ENCODE assay signal across 23 cellular contexts in the genomic region with DNA sequence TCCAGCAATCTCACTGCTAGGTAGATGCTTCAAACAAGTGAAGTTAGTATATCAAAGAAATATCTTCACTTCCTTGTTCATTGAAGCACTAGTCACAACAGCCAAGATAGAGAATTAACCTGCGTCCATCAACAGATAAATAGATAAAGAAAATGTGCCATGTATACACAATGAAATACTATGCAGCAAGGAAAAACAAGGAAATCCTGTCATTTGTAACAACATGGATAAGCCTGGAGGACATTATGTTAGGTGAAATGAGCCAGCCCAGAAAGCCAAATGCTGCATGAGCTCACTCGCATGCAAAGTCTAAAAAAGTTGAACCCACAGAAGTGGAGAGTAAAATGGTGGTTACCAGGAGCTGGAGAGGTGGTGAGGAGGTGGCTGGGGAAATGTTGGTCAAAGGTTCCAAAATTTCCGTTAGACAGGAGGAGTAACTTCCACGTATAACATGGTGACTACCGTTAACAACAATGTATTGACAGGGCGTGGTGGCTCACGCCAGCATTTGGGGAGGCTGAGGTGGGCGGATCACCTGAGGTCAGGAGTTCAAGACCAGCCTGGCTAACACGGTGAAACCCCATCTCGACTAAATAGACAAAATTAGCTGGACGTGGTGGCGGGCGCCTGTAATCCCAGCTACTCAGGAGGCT.
"Had no signal": no experiment of that assay in that cellular context is flagged by ENCODE, and none has a peak within 500 bp of the region (broad histone marks: within the 10 kb centered on the region; RNA-seq: fewer than 3 reads in every experiment).

No MANE protein-coding gene starts in this region.

- H3K36me3 Mint-ChIP-seq: immature natural killer cell, memory B cell, natural killer cell had no signal

- H3K27me3 Mint-ChIP-seq: memory B cell had no signal

- H3K9me3 ChIP-seq: ovary, psoas muscle, right lobe of liver, suprapubic skin, transverse colon had no signal

- FAIRE-seq: colon, frontal cortex, small intestine had no signal

- H3K36me3 ChIP-seq: ovary, right lobe of liver, suprapubic skin, transverse colon had no signal

- H3K4me1 Mint-ChIP-seq: immature natural killer cell; memory B cell; stimulated activated naive CD8-positive, alpha-beta T cell treated with anti-CD3 and anti-CD28 coated beads, Interleukin-15, amount 100 ng/mL, for 72 hours had no signal

- DNase-seq: effector CD4-positive, alpha-beta T cell; hypothalamus; immature natural killer cell; islet precursor cell; natural killer cell; occipital lobe; ovary; psoas muscle; right lobe of liver; small intestine; stimulated activated CD4-positive, alpha-beta T cell treated with anti-CD3 and anti-CD28 coated beads, Interleukin-12 subunit alpha, Interleukin-12 subunit beta, amount 100 ng/mL, for 4 hours; stimulated activated CD4-positive, alpha-beta T cell treated with anti-CD3 and anti-CD28 coated beads, Interleukin-1b, Interleukin-23, amount 100 ng/mL, for 48 hours; stimulated activated CD4-positive, alpha-beta T cell treated with anti-CD3 and anti-CD28 coated beads, Interleukin-4, amount 100 ng/mL, for 1 hour; stimulated activated CD8-positive, alpha-beta memory T cell treated with anti-CD3 and anti-CD28 coated beads, Interleukin-4, amount 100 ng/mL, for 48 hours; stimulated activated naive CD4-positive, alpha-beta T cell; stimulated activated naive CD8-positive, alpha-beta T cell treated with anti-CD3 and anti-CD28 coated beads, Interleukin-15, amount 100 ng/mL, for 72 hours; transverse colon had no signal

- H3K27me3 ChIP-seq: ovary, right lobe of liver, suprapubic skin had no signal

- H3K27ac ChIP-seq: dorsolateral prefrontal cortex, ovary, psoas muscle, right lobe of liver, suprapubic skin, transverse colon had no signal

- H3K9me3 Mint-ChIP-seq: natural killer cell; stimulated activated naive CD8-positive, alpha-beta T cell treated with anti-CD3 and anti-CD28 coated beads, Interleukin-15, amount 100 ng/mL, for 72 hours had no signal

- ATAC-seq: natural killer cell; psoas muscle; right lobe of liver; stimulated activated naive CD8-positive, alpha-beta T cell treated with anti-CD3 and anti-CD28 coated beads, Interleukin-15, amount 100 ng/mL, for 72 hours had no signal

- H3K4me1 ChIP-seq: psoas muscle, right lobe of liver, suprapubic skin, transverse colon had no signal

- H3K27ac Mint-ChIP-seq: immature natural killer cell; memory B cell; natural killer cell; stimulated activated naive CD8-positive, alpha-beta T cell treated with anti-CD3 and anti-CD28 coated beads, Interleukin-15, amount 100 ng/mL, for 72 hours had no signal

- H3K4me3 ChIP-seq: dorsolateral prefrontal cortex, lung, ovary, psoas muscle, right lobe of liver, suprapubic skin, transverse colon had no signal

- H3K4me3 Mint-ChIP-seq: immature natural killer cell; memory B cell; natural killer cell; stimulated activated naive CD8-positive, alpha-beta T cell treated with anti-CD3 and anti-CD28 coated beads, Interleukin-15, amount 100 ng/mL, for 72 hours had no signal
